Comparison of ENCODE assay signal across 1 cellular context in the genomic region with DNA sequence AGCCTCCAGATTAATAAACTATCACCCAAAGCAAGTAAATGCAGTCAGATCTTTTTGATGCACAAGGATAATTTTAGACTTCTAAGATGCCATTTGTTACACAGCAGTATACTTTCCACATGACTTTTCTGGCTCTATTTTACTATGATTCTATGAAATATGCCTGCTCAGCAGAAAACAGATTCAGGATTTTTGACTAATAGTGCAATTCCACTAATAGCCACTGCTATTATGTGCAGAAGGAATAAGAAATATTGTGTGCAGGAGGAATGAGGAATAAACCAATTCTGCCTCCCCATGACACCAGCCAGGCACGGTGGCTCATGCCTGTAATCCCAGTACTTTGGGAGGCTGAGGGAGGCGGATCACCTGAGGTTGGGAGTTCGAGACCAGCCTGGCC.
TF ChIP-seq lines count a peak whose summit lies in the region.

No MANE protein-coding gene starts in this region.

TF ChIP-seq in SK-N-SH, 30 proteins besides CTCF, POLR2A, EP300 and RAD21 (continued from another document):
- no peak for TF ChIP-seq GABPA (IDR thresholded peaks at IDR 0.05; ENCODE audit: low read depth)
